Comparison of ENCODE assay signal across 8 cellular contexts in the genomic region with DNA sequence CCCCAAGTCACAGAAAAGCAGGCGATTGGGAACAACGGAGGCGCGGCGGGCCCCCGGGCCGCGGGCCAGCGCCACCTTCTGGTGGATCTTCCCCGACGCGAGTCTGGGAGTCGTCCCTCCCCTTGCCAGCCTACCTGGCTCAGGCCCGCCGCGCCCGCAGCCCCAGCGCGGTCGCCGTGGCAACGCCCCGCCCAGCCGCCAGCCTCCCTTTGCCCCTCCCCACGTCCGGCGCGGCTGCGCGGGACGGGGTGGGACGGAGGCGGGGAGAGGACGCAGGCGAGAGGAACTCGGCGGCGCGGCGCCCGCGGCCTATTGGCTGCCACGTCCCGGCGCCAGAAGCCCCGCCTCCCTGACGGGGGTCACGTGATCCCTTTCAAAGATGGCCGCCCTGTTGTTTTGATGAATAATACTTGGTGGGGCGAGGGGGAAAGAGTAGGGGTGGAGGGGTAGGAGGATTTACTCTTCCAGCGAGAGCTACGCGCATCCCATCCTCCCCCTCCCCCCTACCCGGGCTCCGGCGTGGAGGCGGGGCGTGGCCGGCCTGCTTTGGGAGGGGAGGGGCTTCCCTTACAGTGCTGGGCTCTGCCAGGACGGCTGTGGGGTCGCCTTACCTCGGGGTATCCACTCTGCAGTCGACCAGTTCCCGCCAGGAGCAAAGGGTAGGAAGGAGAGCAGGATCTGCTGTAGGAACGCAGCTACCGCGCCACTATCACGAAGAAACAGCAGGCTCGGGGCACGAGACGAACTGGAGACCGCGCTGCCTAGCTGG. TPM values are rescaled to one million over a fixed set of nuclear protein-coding genes. Genes with fewer than 3 reads are reported as not detected.
DNase-seq lines count a peak whose midpoint lies in the region; ATAC-seq and TF ChIP-seq lines count a peak whose summit lies in the region.

A gene (plus strand): TSS at position 369 of the 769 bp plus-strand sequence. CDS start 713 bp downstream, outside the sequence.

- peaks cover 20% of the 10 kb centered on the region for H3K4me1 Mint-ChIP-seq in activated CD4-positive, alpha-beta T cell treated with anti-CD3 and anti-CD28 coated beads, Interleukin-2, amount 10 ng/mL, durations not matched to agents 24 days and 14 days

- peak within 1 kb of the TSS; percentile 85 for H3K4me3 Mint-ChIP-seq in activated CD4-positive, alpha-beta T cell treated with anti-CD3 and anti-CD28 coated beads, Interleukin-2, amount 10 ng/mL, durations not matched to agents 24 days and 14 days

- H3K36me3 Mint-ChIP-seq in activated CD4-positive, alpha-beta T cell treated with anti-CD3 and anti-CD28 coated beads, Interleukin-2, amount 10 ng/mL, durations not matched to agents 24 days and 14 days (ENCODE audit: low read depth), result peaks cover 3% of the 10 kb centered on the region

- H3K27me3 Mint-ChIP-seq in activated CD4-positive, alpha-beta T cell treated with anti-CD3 and anti-CD28 coated beads, Interleukin-2, amount 10 ng/mL, durations not matched to agents 24 days and 14 days, result no peaks in the 10 kb centered on the region

- H3K9me3 Mint-ChIP-seq in activated CD4-positive, alpha-beta T cell treated with anti-CD3 and anti-CD28 coated beads, Interleukin-2, amount 10 ng/mL, durations not matched to agents 24 days and 14 days, result no peaks in the 10 kb centered on the region

- peak; percentile 57 for TF ChIP-seq CTCF in coronary artery (IDR thresholded peaks at IDR 0.05)

- peak within 1 kb of the TSS; percentile 92 for H3K4me3 ChIP-seq in coronary artery

- DNase-seq in C1 segment of cervical spinal cord (lab: John Stamatoyannopoulos, UW) (peak; percentile 81 to 100 (median 96)), NCI-H526 treated with DMSO at 0.1 percent for 48 hours (lab: John Stamatoyannopoulos, UW) (peak; percentile 94), coronary artery (ENCODE audit: low spot score) (peak; percentile 98), left kidney (ENCODE audit: low read depth, low spot score) (peak; percentile 100)
- DNase-seq in activated CD4-positive, alpha-beta T cell treated with anti-CD3 and anti-CD28 coated beads, Interleukin-2, amount 10 ng/mL, durations not matched to agents 24 days and 14 days, result peak; percentile 100
- peak; percentile 98 to 99 for DNase-seq in stimulated activated CD4-positive, alpha-beta T cell treated with anti-CD3 and anti-CD28 coated beads, Interleukin-2, amount 100 ng/mL, for 24 hours

- peak; percentile 98 for ATAC-seq in GM19328 (IDR thresholded peaks at IDR 0.05; ENCODE audit: unreplicated experiment)
- ATAC-seq in HG03520 (IDR thresholded peaks at IDR 0.05; ENCODE audit: unreplicated experiment), result peak; percentile 95

- H3K27ac Mint-ChIP-seq in activated CD4-positive, alpha-beta T cell treated with anti-CD3 and anti-CD28 coated beads, Interleukin-2, amount 10 ng/mL, durations not matched to agents 24 days and 14 days, result peak within 1 kb of the TSS; percentile 97

- H3K27ac ChIP-seq in coronary artery, result peak within 1 kb of the TSS; percentile 79 to 96

- intact Hi-C loops in activated CD4-positive, alpha-beta T cell treated with anti-CD3 and anti-CD28 coated beads, Interleukin-2, amount 10 ng/mL, durations not matched to agents 24 days and 14 days (cut with micrococcal nuclease), result loop anchor here (1.0 to 5.0 kb wide), 7 partner anchors 40 to 406 kb away; a partner anchor contains a TSS

RNA-seq across cellular contexts. Expression of the gene that starts here (rescaled TPM):
- total RNA-seq in activated CD4-positive, alpha-beta T cell treated with anti-CD3 and anti-CD28 coated beads, Interleukin-2, amount 10 ng/mL, durations not matched to agents 24 days and 14 days, result 29.9 and 31.1 TPM in 2 replicates

Comparison
In these comparisons a context has a peak if more than half of its experiments do, and no peak if none do; other contexts are left out.
1. Peak in every context shown above with its lines: DNase-seq, ATAC-seq, H3K4me3 ChIP-seq and H3K27ac ChIP-seq.